1 cellular context compared by ENCODE assay signal in the genomic region with DNA sequence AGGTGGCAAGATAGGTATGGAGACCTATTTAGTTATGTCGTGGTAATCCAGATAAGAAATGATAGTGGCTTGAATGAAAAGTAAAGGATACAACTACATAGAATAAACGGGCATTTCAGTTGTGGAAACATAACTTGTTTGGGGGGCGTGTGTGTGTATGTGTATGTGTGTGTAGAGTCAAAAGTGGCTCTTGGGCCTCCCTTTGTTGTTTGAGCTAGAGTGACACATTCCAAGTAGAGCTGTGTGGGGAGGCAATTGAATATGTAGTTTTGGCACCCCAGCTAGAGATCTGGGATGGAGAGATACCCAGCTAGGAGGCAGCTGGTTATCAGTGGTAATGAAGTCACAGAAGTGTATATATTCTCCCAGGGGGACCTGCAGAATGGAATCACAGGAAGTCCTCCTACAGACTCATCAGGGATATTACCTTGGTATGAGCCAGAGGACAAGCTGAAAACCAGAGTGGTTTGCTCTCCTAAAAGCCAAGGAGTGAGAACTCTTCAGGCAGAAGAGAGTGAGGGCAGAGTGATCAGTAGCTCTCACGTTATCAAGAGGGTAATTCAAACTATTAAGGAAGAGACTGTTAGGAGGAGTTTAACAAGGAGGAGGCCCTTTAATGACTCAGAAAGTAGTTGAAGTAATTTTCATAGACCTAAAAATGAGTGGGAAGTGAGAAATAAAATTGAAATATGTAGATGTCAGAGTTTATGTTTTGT.
TF ChIP-seq lines count a peak whose summit lies in the region.

No MANE protein-coding gene starts in this region.

TF ChIP-seq in K562, 482 proteins besides CTCF, POLR2A, EP300 and RAD21 (continued from another document and continues in another):
- TF ChIP-seq FOXA3 (CRISPR knock-in tag; conservative IDR thresholded peaks at IDR 0.05 in 1 of 2, IDR thresholded peaks at IDR 0.05 in 1 of 2), result no peak
- TF ChIP-seq FUS (optimal IDR thresholded peaks at IDR 0.05; ENCODE audit: low read depth, low read length), result no peak
- no peak for TF ChIP-seq HIVEP1 (CRISPR knock-in tag; IDR thresholded peaks at IDR 0.05)
- no peak for TF ChIP-seq GTF3C2 (IDR thresholded peaks at IDR 0.05; ENCODE audit: borderline replicate concordance, extremely low read depth, insufficient read length)
- no peak for TF ChIP-seq ZSCAN29 (IDR thresholded peaks at IDR 0.05)
- no peak for TF ChIP-seq NR2C1 (IDR thresholded peaks at IDR 0.05)
- no peak for TF ChIP-seq NR2C1 (tag; IDR thresholded peaks at IDR 0.05)
- TF ChIP-seq ZNF316 (IDR thresholded peaks at IDR 0.05), result no peak
- no peak for TF ChIP-seq TAF7 (tag; IDR thresholded peaks at IDR 0.05)
- peak; percentile 28; the same call in 1 of the 2 replicates for TF ChIP-seq MAFK (IDR thresholded peaks at IDR 0.05; ENCODE audit: low read length)
- no peak for TF ChIP-seq ZNF197 (CRISPR knock-in tag; IDR thresholded peaks at IDR 0.05; ENCODE audit: low read depth)
- TF ChIP-seq SMAD4 (CRISPR knock-in tag; conservative IDR thresholded peaks at IDR 0.05), result peak; percentile 74
- TF ChIP-seq JUNB (CRISPR knock-in tag; conservative IDR thresholded peaks at IDR 0.05), result no peak
- peak; percentile 98 for TF ChIP-seq DPF2 (IDR thresholded peaks at IDR 0.05)
- TF ChIP-seq PHF21A (IDR thresholded peaks at IDR 0.05; ENCODE audit: borderline replicate concordance, low read depth), result no peak
- TF ChIP-seq ZZZ3 (IDR thresholded peaks at IDR 0.05), result no peak
- TF ChIP-seq BMI1 (IDR thresholded peaks at IDR 0.05; ENCODE audit: low read length), result no peak
- TF ChIP-seq NRF1 (conservative IDR thresholded peaks at IDR 0.05 in 1 of 2, IDR thresholded peaks at IDR 0.05 in 1 of 2), result no peak
- 0 out of 2 replicates have a peak, but pooled peaks have one; percentile 17 for TF ChIP-seq ZBTB9 (CRISPR knock-in tag; IDR thresholded peaks at IDR 0.05)
- TF ChIP-seq L3MBTL2 (IDR thresholded peaks at IDR 0.05), result no peak
- TF ChIP-seq GATAD2B (IDR thresholded peaks at IDR 0.05; ENCODE audit: borderline replicate concordance), result peak; percentile 48; the same call in 1 of the 2 replicates
- TF ChIP-seq, protein P1, sequence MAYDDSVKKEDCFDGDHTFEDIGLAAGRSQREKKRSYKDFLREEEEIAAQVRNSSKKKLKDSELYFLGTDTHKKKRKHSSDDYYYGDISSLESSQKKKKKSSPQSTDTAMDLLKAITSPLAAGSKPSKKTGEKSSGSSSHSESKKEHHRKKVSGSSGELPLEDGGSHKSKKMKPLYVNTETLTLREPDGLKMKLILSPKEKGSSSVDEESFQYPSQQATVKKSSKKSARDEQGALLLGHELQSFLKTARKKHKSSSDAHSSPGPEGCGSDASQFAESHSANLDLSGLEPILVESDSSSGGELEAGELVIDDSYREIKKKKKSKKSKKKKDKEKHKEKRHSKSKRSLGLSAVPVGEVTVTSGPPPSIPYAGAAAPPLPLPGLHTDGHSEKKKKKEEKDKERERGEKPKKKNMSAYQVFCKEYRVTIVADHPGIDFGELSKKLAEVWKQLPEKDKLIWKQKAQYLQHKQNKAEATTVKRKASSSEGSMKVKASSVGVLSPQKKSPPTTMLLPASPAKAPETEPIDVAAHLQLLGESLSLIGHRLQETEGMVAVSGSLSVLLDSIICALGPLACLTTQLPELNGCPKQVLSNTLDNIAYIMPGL (CRISPR knock-in tag; IDR thresholded peaks at IDR 0.05), result no peak
- TF ChIP-seq, protein P2, sequence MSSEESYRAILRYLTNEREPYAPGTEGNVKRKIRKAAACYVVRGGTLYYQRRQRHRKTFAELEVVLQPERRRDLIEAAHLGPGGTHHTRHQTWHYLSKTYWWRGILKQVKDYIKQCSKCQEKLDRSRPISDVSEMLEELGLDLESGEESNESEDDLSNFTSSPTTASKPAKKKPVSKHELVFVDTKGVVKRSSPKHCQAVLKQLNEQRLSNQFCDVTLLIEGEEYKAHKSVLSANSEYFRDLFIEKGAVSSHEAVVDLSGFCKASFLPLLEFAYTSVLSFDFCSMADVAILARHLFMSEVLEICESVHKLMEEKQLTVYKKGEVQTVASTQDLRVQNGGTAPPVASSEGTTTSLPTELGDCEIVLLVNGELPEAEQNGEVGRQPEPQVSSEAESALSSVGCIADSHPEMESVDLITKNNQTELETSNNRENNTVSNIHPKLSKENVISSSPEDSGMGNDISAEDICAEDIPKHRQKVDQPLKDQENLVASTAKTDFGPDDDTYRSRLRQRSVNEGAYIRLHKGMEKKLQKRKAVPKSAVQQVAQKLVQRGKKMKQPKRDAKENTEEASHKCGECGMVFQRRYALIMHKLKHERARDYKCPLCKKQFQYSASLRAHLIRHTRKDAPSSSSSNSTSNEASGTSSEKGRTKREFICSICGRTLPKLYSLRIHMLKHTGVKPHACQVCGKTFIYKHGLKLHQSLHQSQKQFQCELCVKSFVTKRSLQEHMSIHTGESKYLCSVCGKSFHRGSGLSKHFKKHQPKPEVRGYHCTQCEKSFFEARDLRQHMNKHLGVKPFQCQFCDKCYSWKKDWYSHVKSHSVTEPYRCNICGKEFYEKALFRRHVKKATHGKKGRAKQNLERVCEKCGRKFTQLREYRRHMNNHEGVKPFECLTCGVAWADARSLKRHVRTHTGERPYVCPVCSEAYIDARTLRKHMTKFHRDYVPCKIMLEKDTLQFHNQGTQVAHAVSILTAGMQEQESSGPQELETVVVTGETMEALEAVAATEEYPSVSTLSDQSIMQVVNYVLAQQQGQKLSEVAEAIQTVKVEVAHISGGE (CRISPR knock-in tag; IDR thresholded peaks at IDR 0.05), result peak in 1 of 3 experiments; percentile 59; a peak in 2 of 6 replicates
- TF ChIP-seq, protein P3, sequence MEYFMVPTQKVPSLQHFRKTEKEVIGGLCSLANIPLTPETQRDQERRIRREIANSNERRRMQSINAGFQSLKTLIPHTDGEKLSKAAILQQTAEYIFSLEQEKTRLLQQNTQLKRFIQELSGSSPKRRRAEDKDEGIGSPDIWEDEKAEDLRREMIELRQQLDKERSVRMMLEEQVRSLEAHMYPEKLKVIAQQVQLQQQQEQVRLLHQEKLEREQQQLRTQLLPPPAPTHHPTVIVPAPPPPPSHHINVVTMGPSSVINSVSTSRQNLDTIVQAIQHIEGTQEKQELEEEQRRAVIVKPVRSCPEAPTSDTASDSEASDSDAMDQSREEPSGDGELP (CRISPR knock-in tag; IDR thresholded peaks at IDR 0.05; ENCODE audit: borderline replicate concordance), result no peak
- peak; percentile 96 for TF ChIP-seq NCOR1 (IDR thresholded peaks at IDR 0.05)
- TF ChIP-seq HINFP (tag; conservative IDR thresholded peaks at IDR 0.05; ENCODE audit: low read depth), result no peak
- TF ChIP-seq STAT5A (IDR thresholded peaks at IDR 0.05; ENCODE audit: borderline replicate concordance, low read length), result peak; percentile 97
- TF ChIP-seq GABPB2 (CRISPR knock-in tag; conservative IDR thresholded peaks at IDR 0.05), result no peak
- TF ChIP-seq, protein P4, sequence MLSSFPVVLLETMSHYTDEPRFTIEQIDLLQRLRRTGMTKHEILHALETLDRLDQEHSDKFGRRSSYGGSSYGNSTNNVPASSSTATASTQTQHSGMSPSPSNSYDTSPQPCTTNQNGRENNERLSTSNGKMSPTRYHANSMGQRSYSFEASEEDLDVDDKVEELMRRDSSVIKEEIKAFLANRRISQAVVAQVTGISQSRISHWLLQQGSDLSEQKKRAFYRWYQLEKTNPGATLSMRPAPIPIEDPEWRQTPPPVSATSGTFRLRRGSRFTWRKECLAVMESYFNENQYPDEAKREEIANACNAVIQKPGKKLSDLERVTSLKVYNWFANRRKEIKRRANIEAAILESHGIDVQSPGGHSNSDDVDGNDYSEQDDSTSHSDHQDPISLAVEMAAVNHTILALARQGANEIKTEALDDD (IDR thresholded peaks at IDR 0.05), result peak; percentile 95
- TF ChIP-seq ZNF134 (CRISPR knock-in tag; conservative IDR thresholded peaks at IDR 0.05), result no peak
- no peak for TF ChIP-seq SP2 (IDR thresholded peaks at IDR 0.05; ENCODE audit: extremely low read depth, low read depth, low read length, poor library complexity, severe bottlenecking)
- no peak for TF ChIP-seq ZNF23 (CRISPR knock-in tag; IDR thresholded peaks at IDR 0.05)
- TF ChIP-seq NONO (IDR thresholded peaks at IDR 0.05; ENCODE audit: low read depth in 2 of 2, low read length in 1 of 2), result no peak
- no peak for TF ChIP-seq ZKSCAN3 (CRISPR knock-in tag; IDR thresholded peaks at IDR 0.05)
- TF ChIP-seq, protein P5, sequence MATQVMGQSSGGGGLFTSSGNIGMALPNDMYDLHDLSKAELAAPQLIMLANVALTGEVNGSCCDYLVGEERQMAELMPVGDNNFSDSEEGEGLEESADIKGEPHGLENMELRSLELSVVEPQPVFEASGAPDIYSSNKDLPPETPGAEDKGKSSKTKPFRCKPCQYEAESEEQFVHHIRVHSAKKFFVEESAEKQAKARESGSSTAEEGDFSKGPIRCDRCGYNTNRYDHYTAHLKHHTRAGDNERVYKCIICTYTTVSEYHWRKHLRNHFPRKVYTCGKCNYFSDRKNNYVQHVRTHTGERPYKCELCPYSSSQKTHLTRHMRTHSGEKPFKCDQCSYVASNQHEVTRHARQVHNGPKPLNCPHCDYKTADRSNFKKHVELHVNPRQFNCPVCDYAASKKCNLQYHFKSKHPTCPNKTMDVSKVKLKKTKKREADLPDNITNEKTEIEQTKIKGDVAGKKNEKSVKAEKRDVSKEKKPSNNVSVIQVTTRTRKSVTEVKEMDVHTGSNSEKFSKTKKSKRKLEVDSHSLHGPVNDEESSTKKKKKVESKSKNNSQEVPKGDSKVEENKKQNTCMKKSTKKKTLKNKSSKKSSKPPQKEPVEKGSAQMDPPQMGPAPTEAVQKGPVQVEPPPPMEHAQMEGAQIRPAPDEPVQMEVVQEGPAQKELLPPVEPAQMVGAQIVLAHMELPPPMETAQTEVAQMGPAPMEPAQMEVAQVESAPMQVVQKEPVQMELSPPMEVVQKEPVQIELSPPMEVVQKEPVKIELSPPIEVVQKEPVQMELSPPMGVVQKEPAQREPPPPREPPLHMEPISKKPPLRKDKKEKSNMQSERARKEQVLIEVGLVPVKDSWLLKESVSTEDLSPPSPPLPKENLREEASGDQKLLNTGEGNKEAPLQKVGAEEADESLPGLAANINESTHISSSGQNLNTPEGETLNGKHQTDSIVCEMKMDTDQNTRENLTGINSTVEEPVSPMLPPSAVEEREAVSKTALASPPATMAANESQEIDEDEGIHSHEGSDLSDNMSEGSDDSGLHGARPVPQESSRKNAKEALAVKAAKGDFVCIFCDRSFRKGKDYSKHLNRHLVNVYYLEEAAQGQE (CRISPR knock-in tag; IDR thresholded peaks at IDR 0.05; ENCODE audit: low read depth), result no peak
- TF ChIP-seq GMEB1 (CRISPR knock-in tag; IDR thresholded peaks at IDR 0.05), result no peak
- no peak for TF ChIP-seq NFE2L1 (tag; IDR thresholded peaks at IDR 0.05; ENCODE audit: borderline replicate concordance, low read depth)
- TF ChIP-seq SREBF2 (CRISPR knock-in tag; IDR thresholded peaks at IDR 0.05), result no peak
- peak; percentile 91 for TF ChIP-seq SMARCC2 (IDR thresholded peaks at IDR 0.05; ENCODE audit: low read depth)
- TF ChIP-seq CREB1 (IDR thresholded peaks at IDR 0.05), result peak; percentile 77
- TF ChIP-seq CREB1 (CRISPR knock-in tag; IDR thresholded peaks at IDR 0.05), result no peak
- TF ChIP-seq TAF15 (IDR thresholded peaks at IDR 0.05; ENCODE audit: low read depth, low read length), result no peak
- no peak for TF ChIP-seq MTF1 (CRISPR knock-in tag; IDR thresholded peaks at IDR 0.05; ENCODE audit: borderline replicate concordance)
- no peak for TF ChIP-seq CHCHD3 (CRISPR knock-in tag; IDR thresholded peaks at IDR 0.05)
- TF ChIP-seq HCFC1 (IDR thresholded peaks at IDR 0.05; ENCODE audit: low read depth, low read length), result peak; percentile 13; the same call in 1 of the 2 replicates
